In the genomic region with DNA sequence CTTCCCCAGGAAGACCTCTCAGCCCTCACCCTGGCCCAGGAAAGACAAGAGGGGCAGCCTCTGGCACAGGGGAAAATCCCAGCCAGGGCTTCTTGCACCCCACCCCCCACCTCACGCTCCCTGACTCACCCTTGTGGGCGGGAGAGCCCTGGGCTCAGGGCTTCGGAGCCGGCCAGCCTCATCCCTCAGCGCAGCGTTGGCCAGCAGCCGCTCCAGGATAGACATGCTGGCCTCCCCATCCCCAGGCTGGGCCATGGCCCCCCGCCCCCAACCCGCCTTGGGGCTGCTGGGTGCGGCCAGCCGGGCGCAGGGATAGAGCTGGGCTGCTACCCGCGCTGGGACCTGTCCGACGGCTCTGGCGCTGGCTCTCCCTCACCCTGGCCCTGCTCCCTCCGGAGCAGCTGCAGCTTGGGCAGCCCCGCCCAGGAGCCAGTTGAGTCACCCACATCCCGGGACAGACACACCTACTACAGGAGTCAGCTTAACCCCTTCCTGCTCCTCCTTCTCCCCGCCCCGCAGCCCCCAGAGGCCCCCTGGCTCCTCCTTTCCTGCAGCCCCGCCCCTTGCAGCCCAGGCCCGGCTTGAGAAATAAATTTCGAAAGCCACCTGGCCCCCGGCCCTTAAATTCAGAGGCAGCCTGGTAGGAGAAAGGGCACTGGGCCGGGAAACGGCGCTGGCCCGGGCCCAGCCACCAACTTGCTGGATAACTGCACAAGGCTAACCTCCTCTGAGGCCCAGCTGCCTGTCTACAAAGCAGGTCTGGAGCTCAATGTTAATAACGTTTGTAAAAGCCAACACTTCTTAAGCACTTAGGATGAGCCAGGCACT, we compare ENCODE assay signal across 8 cellular contexts. TPM values are rescaled to one million over a fixed set of nuclear protein-coding genes. Genes with fewer than 3 reads are reported as not detected.
DNase-seq lines count a peak whose midpoint lies in the region; ATAC-seq and TF ChIP-seq lines count a peak whose summit lies in the region.

No MANE protein-coding gene starts in this region.

- peaks cover 16% of the 10 kb centered on the region for H3K4me1 Mint-ChIP-seq in activated CD8-positive, alpha-beta T cell treated with anti-CD3 and anti-CD28 coated beads for 36 hours (ENCODE audit: low read depth)
- H3K4me1 Mint-ChIP-seq in endodermal cell, result peaks cover 23% of the 10 kb centered on the region

- WGBS in endodermal cell (ENCODE audit: insufficient coverage in 1 of 2, insufficient read length in 1 of 2), 2 experiments, result 13 to 20% methylated on average over 15 to 31 of the region's 31 CpGs
- under 1% methylated on average over 31 of the region's 31 CpGs for WGBS in mesenchymal stem cell

- H3K9ac ChIP-seq in endodermal cell (ENCODE audit: extremely low read depth, low read length, poor library complexity, severe bottlenecking) (peak overlapping the region; percentile 23), mesenchymal stem cell (ENCODE audit: low read length) (peak overlapping the region; percentile 85)

- H3K4me3 Mint-ChIP-seq in activated CD8-positive, alpha-beta T cell treated with anti-CD3 and anti-CD28 coated beads for 36 hours, result no peak overlapping the region
- H3K4me3 Mint-ChIP-seq in endodermal cell, result peak overlapping the region; percentile 45

- no peaks in the 10 kb centered on the region for H3K9me3 Mint-ChIP-seq in activated CD8-positive, alpha-beta T cell treated with anti-CD3 and anti-CD28 coated beads for 36 hours
- no peaks in the 10 kb centered on the region for H3K9me3 Mint-ChIP-seq in endodermal cell

- peak overlapping the region; percentile 14 for H2AK5ac ChIP-seq in mesenchymal stem cell (ENCODE audit: low read length, severe bottlenecking)

- H3K18ac ChIP-seq in mesenchymal stem cell (ENCODE audit: low read depth in 1 of 2, low read length in 2 of 2), result peak overlapping the region; percentile 50 to 82

- H3K79me1 ChIP-seq in mesenchymal stem cell (replicated peaks; ENCODE audit: low read length, poor library complexity, severe bottlenecking), result peaks cover 55% of the 10 kb centered on the region

- DNase-seq in activated gamma-delta T cell treated with Interleukin-2 at 50 U/mL for 16 hours, result peak; percentile 28
- no peak for DNase-seq in activated gamma-delta T cell (lab: John Stamatoyannopoulos, UW)
- peak; percentile 84 for DNase-seq in NCI-H2196 treated with DMSO at 0.1 percent for 48 hours (lab: John Stamatoyannopoulos, UW; ENCODE audit: unreplicated experiment)
- peak; percentile 90 for DNase-seq in activated CD8-positive, alpha-beta T cell treated with anti-CD3 and anti-CD28 coated beads for 36 hours
- peak; percentile 97 for DNase-seq in endodermal cell
- peak; percentile 97 for DNase-seq in mesenchymal stem cell
- DNase-seq in stimulated activated CD8-positive, alpha-beta memory T cell treated with anti-CD3 and anti-CD28 coated beads, Interleukin-4, amount 100 ng/mL, for 24 hours (ENCODE audit: low read depth), result peak; percentile 61

- H3K14ac ChIP-seq in mesenchymal stem cell (ENCODE audit: low read length in 2 of 2), result no peak overlapping the region

- H2AFZ ChIP-seq in mesenchymal stem cell (ENCODE audit: low read depth, low read length), result no peak overlapping the region

- intact Hi-C loops in activated CD8-positive, alpha-beta T cell treated with anti-CD3 and anti-CD28 coated beads for 36 hours (cut with micrococcal nuclease), result no loop called here

- peak; percentile 98 for ATAC-seq in HG02943 (IDR thresholded peaks at IDR 0.05; ENCODE audit: low read depth, unreplicated experiment)
- ATAC-seq in activated CD8-positive, alpha-beta T cell treated with anti-CD3 and anti-CD28 coated beads for 36 hours, result peak; percentile 99

- CTCF ChIA-PET in activated CD8-positive, alpha-beta T cell treated with anti-CD3 and anti-CD28 coated beads for 36 hours (lab: Charles Lee), result interaction anchor here (2.7 kb wide), 1 partner anchor 11 kb away, joined by 9 read pairs; no protein-coding TSS in a partner anchor

- H3K27ac Mint-ChIP-seq in activated CD8-positive, alpha-beta T cell treated with anti-CD3 and anti-CD28 coated beads for 36 hours, result no peak overlapping the region
- H3K27ac Mint-ChIP-seq in endodermal cell, result peak overlapping the region; percentile 52

- H3K4me1 ChIP-seq in endodermal cell (ENCODE audit: control insufficient read depth, insufficient read depth, low read length) (no peaks in the 10 kb centered on the region), mesenchymal stem cell (ENCODE audit: control insufficient read depth, insufficient read depth, low read depth, low read length) (peaks cover 63% of the 10 kb centered on the region)

- peaks cover 50% of the 10 kb centered on the region for H3K36me3 ChIP-seq in endodermal cell (ENCODE audit: control insufficient read depth, insufficient read depth, low read length)
- H3K36me3 ChIP-seq in mesenchymal stem cell (ENCODE audit: control insufficient read depth in 1 of 2, insufficient read depth in 2 of 2, low read depth in 1 of 2, low read length in 2 of 2), result peaks cover 69 to 86% of the 10 kb centered on the region in 2 experiments

- H3K9me3 ChIP-seq in endodermal cell (ENCODE audit: control insufficient read depth, low read length), result no peaks in the 10 kb centered on the region
- H3K9me3 ChIP-seq in mesenchymal stem cell (ENCODE audit: control insufficient read depth, low read length), result no peaks in the 10 kb centered on the region

- no peak for TF ChIP-seq CTCF in activated CD8-positive, alpha-beta T cell treated with anti-CD3 and anti-CD28 coated beads for 36 hours (IDR thresholded peaks at IDR 0.05)
- TF ChIP-seq CTCF in endodermal cell (conservative IDR thresholded peaks at IDR 0.05), result no peak

- H3K4ac ChIP-seq in mesenchymal stem cell (ENCODE audit: low read depth in 1 of 2, low read length in 2 of 2), result peak overlapping the region in 1 of 2 experiments; percentile 20

- H2BK15ac ChIP-seq in mesenchymal stem cell (ENCODE audit: low read depth, poor library complexity, severe bottlenecking), result peak overlapping the region; percentile 41

- POLR2A ChIA-PET in activated CD8-positive, alpha-beta T cell treated with anti-CD3 and anti-CD28 coated beads for 36 hours (lab: Charles Lee), result interaction anchor here (6.0 kb wide), 1 partner anchor 12 kb away, joined by 38 read pairs; a partner anchor contains a TSS

- H2BK12ac ChIP-seq in mesenchymal stem cell (ENCODE audit: low read length in 2 of 2), result peak overlapping the region in 1 of 2 experiments; percentile 18

- no peaks in the 10 kb centered on the region for H3K27me3 Mint-ChIP-seq in activated CD8-positive, alpha-beta T cell treated with anti-CD3 and anti-CD28 coated beads for 36 hours
- no peaks in the 10 kb centered on the region for H3K27me3 Mint-ChIP-seq in endodermal cell (ENCODE audit: insufficient read depth)

- H2BK120ac ChIP-seq in mesenchymal stem cell (ENCODE audit: low read depth, low read length), result no peak overlapping the region

- H3K27ac ChIP-seq in endodermal cell (ENCODE audit: low read depth, low read length) (no peak overlapping the region), mesenchymal stem cell (ENCODE audit: low read length, poor library complexity, severe bottlenecking) (peak overlapping the region; percentile 79)

- H4K8ac ChIP-seq in mesenchymal stem cell (ENCODE audit: low read length), result no peak overlapping the region

- H2BK5ac ChIP-seq in mesenchymal stem cell (ENCODE audit: low read depth, low read length, poor library complexity, severe bottlenecking), result peak overlapping the region; percentile 39

- H4K91ac ChIP-seq in mesenchymal stem cell (ENCODE audit: low read length), result no peak overlapping the region

- no peak overlapping the region for H3K23ac ChIP-seq in mesenchymal stem cell (ENCODE audit: low read length in 2 of 2)

- peaks cover 11% of the 10 kb centered on the region for H3K36me3 Mint-ChIP-seq in activated CD8-positive, alpha-beta T cell treated with anti-CD3 and anti-CD28 coated beads for 36 hours (ENCODE audit: low read depth)
- peaks cover 39% of the 10 kb centered on the region for H3K36me3 Mint-ChIP-seq in endodermal cell (ENCODE audit: low read depth)

- H3K27me3 ChIP-seq in endodermal cell (ENCODE audit: control insufficient read depth, insufficient read depth, low read length, poor library complexity, severe bottlenecking), result no peaks in the 10 kb centered on the region
- no peaks in the 10 kb centered on the region for H3K27me3 ChIP-seq in mesenchymal stem cell (ENCODE audit: control insufficient read depth in 1 of 2, insufficient read depth in 1 of 2, low read length in 2 of 2)

- H3K4me2 ChIP-seq in mesenchymal stem cell (ENCODE audit: low read length, poor library complexity, severe bottlenecking), result peak overlapping the region; percentile 71

- H3K4me3 ChIP-seq in endodermal cell (ENCODE audit: low read length), result peak overlapping the region; percentile 72
- H3K4me3 ChIP-seq in mesenchymal stem cell (ENCODE audit: insufficient read depth in 1 of 2, low read depth in 1 of 2, low read length in 2 of 2), result peak overlapping the region; percentile 59 to 67

RNA-seq across cellular contexts. Expression of a gene that starts 13.4 kb away (rescaled TPM):
- total RNA-seq in activated CD8-positive, alpha-beta T cell treated with anti-CD3 and anti-CD28 coated beads for 36 hours, result 10 to 100 TPM; 18.4 to 23.2 TPM
- total RNA-seq in endodermal cell, result 10 to 100 TPM; 60.4 to 73.8 TPM
- 107 TPM for polyA plus RNA-seq in endodermal cell (2013, experiment 1 of 2)
- 101 TPM for polyA plus RNA-seq in endodermal cell (2013, experiment 2 of 2)
- 141 TPM for polyA plus RNA-seq in mesenchymal stem cell (2013, experiment 1 of 2)
- polyA plus RNA-seq in mesenchymal stem cell (2013, experiment 2 of 2), result 142 TPM

RNA-seq across cellular contexts. Expression of a gene that starts 24.4 kb away (rescaled TPM):
- 100 to 1,000 TPM; 284 to 290 TPM for total RNA-seq in activated CD8-positive, alpha-beta T cell treated with anti-CD3 and anti-CD28 coated beads for 36 hours
- 100 to 1,000 TPM; 145 to 182 TPM for total RNA-seq in endodermal cell
- polyA plus RNA-seq in endodermal cell (2013, experiment 1 of 2), result 235 TPM
- 227 TPM for polyA plus RNA-seq in endodermal cell (2013, experiment 2 of 2)
- 79.2 TPM for polyA plus RNA-seq in mesenchymal stem cell (2013, experiment 1 of 2)
- 75.1 TPM for polyA plus RNA-seq in mesenchymal stem cell (2013, experiment 2 of 2)

RNA-seq across cellular contexts. Expression of a gene that starts 26.8 kb away (rescaled TPM):
- total RNA-seq in activated CD8-positive, alpha-beta T cell treated with anti-CD3 and anti-CD28 coated beads for 36 hours, result not detected
- not detected for total RNA-seq in endodermal cell
- polyA plus RNA-seq in endodermal cell (2013, experiment 1 of 2), result 45.8 TPM
- polyA plus RNA-seq in endodermal cell (2013, experiment 2 of 2), result 37.0 TPM
- not detected for polyA plus RNA-seq in mesenchymal stem cell (2013, experiment 1 of 2)
- not detected for polyA plus RNA-seq in mesenchymal stem cell (2013, experiment 2 of 2)
